ENCODE assay signal across 8 cellular contexts in genomic region chr7:100089458-100090201, GRCh38. TPM values are rescaled to one million over a fixed set of nuclear protein-coding genes. Genes with fewer than 3 reads are reported as not detected.
A peak's percentile ranks its signal among the peaks of the same experiment; 100 is the strongest.
DNase-seq lines count a peak whose midpoint lies in the region; ATAC-seq and TF ChIP-seq lines count a peak whose summit lies in the region.

No MANE protein-coding gene starts in this region.

- H3K4me1 Mint-ChIP-seq in activated T-helper 1 cell treated with anti-CD3 and anti-CD28 coated beads, Interleukin-12 subunit alpha, Interleukin-12 subunit beta, Interleukin-2, Interleukin-4 antibody, amounts not matched to agents 30 ng/mL and 10 ng/mL and 1 ng/mL, durations not matched to agents 14 hours and 24 hours and 36 hours (ENCODE audit: low read depth), result peaks cover 29% of the 10 kb centered on the region

- peak overlapping the region; percentile 92 for H3K9ac ChIP-seq in iPS-20b (ENCODE audit: low read depth, low read length)

- peak; percentile 10 for DNase-seq in DMS79 treated with DMSO at 0.1 percent for 48 hours (lab: John Stamatoyannopoulos, UW)
- no peak for DNase-seq in DMS79 (lab: John Stamatoyannopoulos, UW)
- DNase-seq in activated T-helper 1 cell treated with anti-CD3 and anti-CD28 coated beads, Interleukin-12 subunit alpha, Interleukin-12 subunit beta, Interleukin-2, Interleukin-4 antibody, amounts not matched to agents 30 ng/mL and 10 ng/mL and 1 ng/mL, durations not matched to agents 14 hours and 24 hours and 36 hours (ENCODE audit: low spot score), result no peak
- no peak for DNase-seq in suprapubic skin (ENCODE audit: low spot score in 2 of 2)
- no peak for DNase-seq in NCI-H524 (lab: John Stamatoyannopoulos, UW)
- DNase-seq in occipital lobe (lab: John Stamatoyannopoulos, UW), result no peak

- H3K4me1 ChIP-seq in iPS-20b (ENCODE audit: insufficient read depth, low read length) (no peaks in the 10 kb centered on the region; the same call in 1 of the 2 replicates), suprapubic skin (peaks cover 24% of the 10 kb centered on the region)

- H3K9me3 Mint-ChIP-seq in activated T-helper 1 cell treated with anti-CD3 and anti-CD28 coated beads, Interleukin-12 subunit alpha, Interleukin-12 subunit beta, Interleukin-2, Interleukin-4 antibody, amounts not matched to agents 30 ng/mL and 10 ng/mL and 1 ng/mL, durations not matched to agents 14 hours and 24 hours and 36 hours, result no peaks in the 10 kb centered on the region

- no peaks in the 10 kb centered on the region for H3K27me3 ChIP-seq in iPS-20b (ENCODE audit: insufficient read depth, low read length)
- no peaks in the 10 kb centered on the region for H3K27me3 ChIP-seq in suprapubic skin

- ATAC-seq in HG02870 (IDR thresholded peaks at IDR 0.05; ENCODE audit: unreplicated experiment), result no peak

- TF ChIP-seq CTCF in suprapubic skin (IDR thresholded peaks at IDR 0.05), result no peak

- H3K27ac Mint-ChIP-seq in activated T-helper 1 cell treated with anti-CD3 and anti-CD28 coated beads, Interleukin-12 subunit alpha, Interleukin-12 subunit beta, Interleukin-2, Interleukin-4 antibody, amounts not matched to agents 30 ng/mL and 10 ng/mL and 1 ng/mL, durations not matched to agents 14 hours and 24 hours and 36 hours, result peak overlapping the region; percentile 93

- H3K27me3 Mint-ChIP-seq in activated T-helper 1 cell treated with anti-CD3 and anti-CD28 coated beads, Interleukin-12 subunit alpha, Interleukin-12 subunit beta, Interleukin-2, Interleukin-4 antibody, amounts not matched to agents 30 ng/mL and 10 ng/mL and 1 ng/mL, durations not matched to agents 14 hours and 24 hours and 36 hours (ENCODE audit: insufficient read depth), result peaks cover 6% of the 10 kb centered on the region

- intact Hi-C loops in activated T-helper 1 cell treated with anti-CD3 and anti-CD28 coated beads, Interleukin-12 subunit alpha, Interleukin-12 subunit beta, Interleukin-2, Interleukin-4 antibody, amounts not matched to agents 30 ng/mL and 10 ng/mL and 1 ng/mL, durations not matched to agents 14 hours and 24 hours and 36 hours (cut with micrococcal nuclease), result loop anchor here (1.0 to 2.0 kb wide), 6 partner anchors 8 to 171 kb away; partner anchors contain the start of genes MBLAC1, TRIM4, ZKSCAN1 and ZNF3

- no peak for TF ChIP-seq POLR2A in suprapubic skin (IDR thresholded peaks at IDR 0.05)

- H3K36me3 ChIP-seq in iPS-20b (ENCODE audit: insufficient read depth, low read depth, low read length) (peaks cover 45% of the 10 kb centered on the region), suprapubic skin (peaks cover 43% of the 10 kb centered on the region)

- H3K4me3 ChIP-seq in iPS-20b (ENCODE audit: low read length), result peak overlapping the region; percentile 92
- peak overlapping the region; percentile 75 for H3K4me3 ChIP-seq in suprapubic skin

- H3K36me3 Mint-ChIP-seq in activated T-helper 1 cell treated with anti-CD3 and anti-CD28 coated beads, Interleukin-12 subunit alpha, Interleukin-12 subunit beta, Interleukin-2, Interleukin-4 antibody, amounts not matched to agents 30 ng/mL and 10 ng/mL and 1 ng/mL, durations not matched to agents 14 hours and 24 hours and 36 hours (ENCODE audit: low read depth), result peaks cover 43% of the 10 kb centered on the region

- WGBS in suprapubic skin, result 23% methylated on average over 7 of the region's 7 CpGs

- H3K27ac ChIP-seq in iPS-20b (ENCODE audit: low read length) (no peak overlapping the region), suprapubic skin (peak overlapping the region; percentile 93)

- H3K4me3 Mint-ChIP-seq in activated T-helper 1 cell treated with anti-CD3 and anti-CD28 coated beads, Interleukin-12 subunit alpha, Interleukin-12 subunit beta, Interleukin-2, Interleukin-4 antibody, amounts not matched to agents 30 ng/mL and 10 ng/mL and 1 ng/mL, durations not matched to agents 14 hours and 24 hours and 36 hours, result peak overlapping the region; percentile 90

- H3K9me3 ChIP-seq in iPS-20b (ENCODE audit: insufficient read depth, low read depth, low read length) (no peaks in the 10 kb centered on the region), suprapubic skin (no peaks in the 10 kb centered on the region)

- TF ChIP-seq EP300 in suprapubic skin (IDR thresholded peaks at IDR 0.05), result no peak

RNA-seq across cellular contexts. Expression of gene COPS6, which starts 0.9 kb away (rescaled TPM):
- 101 and 115 TPM in 2 replicates for total RNA-seq in activated T-helper 1 cell treated with anti-CD3 and anti-CD28 coated beads, Interleukin-12 subunit alpha, Interleukin-12 subunit beta, Interleukin-2, Interleukin-4 antibody, amounts not matched to agents 30 ng/mL and 10 ng/mL and 1 ng/mL, durations not matched to agents 14 hours and 24 hours and 36 hours
- total RNA-seq in suprapubic skin (10 to 100 TPM; 35.8 to 60.7 (median 47.7) TPM), occipital lobe (25.9 TPM)

RNA-seq across cellular contexts. Expression of gene ZNF3, which starts 8.1 kb away (rescaled TPM):
- total RNA-seq in activated T-helper 1 cell treated with anti-CD3 and anti-CD28 coated beads, Interleukin-12 subunit alpha, Interleukin-12 subunit beta, Interleukin-2, Interleukin-4 antibody, amounts not matched to agents 30 ng/mL and 10 ng/mL and 1 ng/mL, durations not matched to agents 14 hours and 24 hours and 36 hours, result 24.6 and 26.1 TPM in 2 replicates
- 10 to 100 TPM; 13.2 to 30.3 (median 24.4) TPM for total RNA-seq in suprapubic skin
- total RNA-seq in occipital lobe, result 45.2 TPM

RNA-seq across cellular contexts. Expression of gene MCM7, which starts 11.6 kb away (rescaled TPM):
- 447 and 452 TPM in 2 replicates for total RNA-seq in activated T-helper 1 cell treated with anti-CD3 and anti-CD28 coated beads, Interleukin-12 subunit alpha, Interleukin-12 subunit beta, Interleukin-2, Interleukin-4 antibody, amounts not matched to agents 30 ng/mL and 10 ng/mL and 1 ng/mL, durations not matched to agents 14 hours and 24 hours and 36 hours
- total RNA-seq in suprapubic skin (10 to 100 TPM; 43.8 to 97.0 (median 51.8) TPM), occipital lobe (44.8 TPM)

RNA-seq across cellular contexts. Expression of gene AP4M1, which starts 11.8 kb away (rescaled TPM):
- 12.3 and 15.9 TPM in 2 replicates for total RNA-seq in activated T-helper 1 cell treated with anti-CD3 and anti-CD28 coated beads, Interleukin-12 subunit alpha, Interleukin-12 subunit beta, Interleukin-2, Interleukin-4 antibody, amounts not matched to agents 30 ng/mL and 10 ng/mL and 1 ng/mL, durations not matched to agents 14 hours and 24 hours and 36 hours
- total RNA-seq in suprapubic skin (10 to 100 TPM; 16.7 to 33.2 (median 31.8) TPM), occipital lobe (27.1 TPM)

RNA-seq across cellular contexts. Expression of gene TAF6, which starts 29.5 kb away (rescaled TPM):
- total RNA-seq in activated T-helper 1 cell treated with anti-CD3 and anti-CD28 coated beads, Interleukin-12 subunit alpha, Interleukin-12 subunit beta, Interleukin-2, Interleukin-4 antibody, amounts not matched to agents 30 ng/mL and 10 ng/mL and 1 ng/mL, durations not matched to agents 14 hours and 24 hours and 36 hours, result 72.9 and 79.2 TPM in 2 replicates
- total RNA-seq in suprapubic skin (10 to 100 TPM; 31.7 to 59.3 (median 48.9) TPM), occipital lobe (17.8 TPM)
